ENCODE assay signal across 23 cellular contexts in the genomic region with DNA sequence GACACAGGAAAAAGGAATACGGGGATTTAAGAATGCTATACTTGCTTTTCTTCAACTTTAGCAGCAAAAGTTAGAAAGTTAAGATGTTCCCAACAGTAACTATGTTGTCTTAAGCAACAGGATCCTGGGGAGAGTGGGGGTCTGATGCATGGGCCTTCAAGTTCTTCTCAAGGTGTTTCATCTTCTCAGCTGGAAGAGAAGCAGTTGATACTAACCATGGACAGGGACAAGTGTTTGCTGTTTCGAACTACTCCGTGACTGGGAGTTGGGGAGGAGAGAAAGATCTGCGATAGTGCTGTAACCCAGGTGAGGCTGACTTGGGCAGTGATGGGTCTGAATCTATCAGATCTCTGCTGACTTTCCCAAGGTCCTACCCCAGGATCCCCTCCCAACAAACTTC. TPM values are rescaled to one million over a fixed set of nuclear protein-coding genes. Genes with fewer than 3 reads are reported as not detected.
"Had no signal": no experiment of that assay in that cellular context is flagged by ENCODE, and none has a peak within 500 bp of the region (broad histone marks: within the 10 kb centered on the region; RNA-seq: fewer than 3 reads in every experiment).

No MANE protein-coding gene starts in this region.

- H3K27ac ChIP-seq: RWPE1 had no signal

- H3K27me3 ChIP-seq: MG63 had no signal

- ATAC-seq: Panc1, PC-3 had no signal

- H3K9me3 Mint-ChIP-seq: T-helper 1 cell treated with Interleukin-12 subunit alpha and Interleukin-12 subunit beta and Interleukin-4 antibody, amounts not matched to agents 30 μg/mL and 1 μg/mL, for 36 hours had no signal

- H3K36me3 ChIP-seq: MG63 had no signal

- H3K4me3 Mint-ChIP-seq: T-helper 1 cell treated with Interleukin-12 subunit alpha and Interleukin-12 subunit beta and Interleukin-4 antibody, amounts not matched to agents 30 μg/mL and 1 μg/mL, for 36 hours had no signal

- DNase-seq: Karpas-422; KBM-7; MG63; NCI-H1092; NCI-H1105 treated with DMSO at 0.1 percent for 48 hours; NCI-H1417 treated with DMSO at 0.1 percent for 48 hours; NCI-H187; NCI-H2029; NCI-H2081 treated with DMSO at 0.1 percent for 48 hours; NCI-H2171 treated with DMSO at 0.1 percent for 48 hours; NCI-H2227 treated with DMSO at 0.1 percent for 48 hours; NCI-H526 treated with DMSO at 0.1 percent for 48 hours; NCI-H774; NK-92 treated with Interleukin-12 subunit alpha and Interleukin-12 subunit beta, amount 100 ng/mL, for 24 hours; PC-3; SHP77 had no signal

- H3K27ac Mint-ChIP-seq: T-helper 1 cell treated with Interleukin-12 subunit alpha and Interleukin-12 subunit beta and Interleukin-4 antibody, amounts not matched to agents 30 μg/mL and 1 μg/mL, for 36 hours had no signal

RNA-seq across cellular contexts. Expression of a gene that starts 1.0 kb away (rescaled TPM):
- total RNA-seq: HT-29, NCI-H460, OCI-LY7, PC-3, SK-MEL-5 had no signal

RNA-seq across cellular contexts. Expression of a gene that starts 6.2 kb away (rescaled TPM):
- total RNA-seq: HT-29, NCI-H460, OCI-LY7, PC-3, SK-MEL-5 had no signal

RNA-seq across cellular contexts. Expression of a gene that starts 14.6 kb away (rescaled TPM):
- total RNA-seq: HT-29, NCI-H460, OCI-LY7, PC-3, SK-MEL-5 had no signal

RNA-seq across cellular contexts. Expression of a gene that starts 26.0 kb away (rescaled TPM):
- total RNA-seq: HT-29, NCI-H460, OCI-LY7, PC-3, SK-MEL-5 had no signal
